Comparison of ENCODE assay signal across 14 cellular contexts in the genomic region with DNA sequence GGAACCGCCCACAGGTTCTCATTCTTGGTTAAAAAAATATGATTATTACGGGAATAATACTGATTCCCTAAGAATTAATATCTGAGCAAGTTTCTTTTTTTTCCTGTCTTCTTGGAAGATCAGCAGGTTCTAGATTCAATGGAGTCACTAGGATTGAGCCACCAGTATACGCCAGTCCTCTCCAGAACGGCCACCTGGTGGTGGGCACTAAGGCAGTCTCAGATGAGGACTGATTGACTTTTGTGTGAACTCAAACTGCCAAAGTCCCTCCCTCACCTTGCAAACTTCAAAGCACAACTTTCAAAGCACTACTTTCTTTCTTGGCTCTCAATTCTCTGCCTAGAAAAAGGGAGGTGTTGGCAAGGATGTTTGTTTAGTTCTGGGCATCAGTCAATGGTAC. TPM values are rescaled to one million over a fixed set of nuclear protein-coding genes. Genes with fewer than 3 reads are reported as not detected.
"Had no signal": no experiment of that assay in that cellular context is flagged by ENCODE, and none has a peak within 500 bp of the region (broad histone marks: within the 10 kb centered on the region; RNA-seq: fewer than 3 reads in every experiment).

No MANE protein-coding gene starts in this region.

- H3K27ac ChIP-seq: pancreas had no signal

- H3K27ac Mint-ChIP-seq: activated CD8-positive, alpha-beta T cell treated with anti-CD3 and anti-CD28 coated beads for 36 hours; activated naive CD4-positive, alpha-beta T cell treated with anti-CD3 and anti-CD28 coated beads, Interleukin-2, amount 50 U/mL, for 72 hours; stimulated activated effector memory CD8-positive, alpha-beta T cell treated with anti-CD3 and anti-CD28 coated beads, Interleukin-12 subunit alpha, Interleukin-12 subunit beta, amount 100 ng/mL, for 72 hours; T-helper 17 cell had no signal

- H3K4me3 ChIP-seq: pancreas had no signal

- H3K36me3 ChIP-seq: pancreas had no signal

- H3K4me3 Mint-ChIP-seq: activated CD8-positive, alpha-beta T cell treated with anti-CD3 and anti-CD28 coated beads for 36 hours; activated T-cell treated with anti-CD3 and anti-CD28 coated beads, Interleukin-2, amount 50 U/mL, for 4 hours; brain; naive B cell; stimulated activated effector memory CD8-positive, alpha-beta T cell treated with anti-CD3 and anti-CD28 coated beads, Interleukin-12 subunit alpha, Interleukin-12 subunit beta, amount 100 ng/mL, for 72 hours; T-helper 17 cell had no signal

- H3K4me1 ChIP-seq: pancreas had no signal

- H3K36me3 Mint-ChIP-seq: activated naive CD4-positive, alpha-beta T cell treated with anti-CD3 and anti-CD28 coated beads, Interleukin-2, amount 50 U/mL, for 72 hours; brain; naive B cell; stimulated activated effector memory CD8-positive, alpha-beta T cell treated with anti-CD3 and anti-CD28 coated beads, Interleukin-12 subunit alpha, Interleukin-12 subunit beta, amount 100 ng/mL, for 72 hours had no signal

- ATAC-seq: activated CD8-positive, alpha-beta T cell treated with anti-CD3 and anti-CD28 coated beads for 36 hours; activated naive CD4-positive, alpha-beta T cell treated with anti-CD3 and anti-CD28 coated beads, Interleukin-2, amount 50 U/mL, for 72 hours; activated T-cell treated with anti-CD3 and anti-CD28 coated beads, Interleukin-2, amount 50 U/mL, for 4 hours; pancreas; stimulated activated effector memory CD8-positive, alpha-beta T cell treated with anti-CD3 and anti-CD28 coated beads, Interleukin-12 subunit alpha, Interleukin-12 subunit beta, amount 100 ng/mL, for 72 hours; T-helper 17 cell had no signal

- DNase-seq: activated CD4-positive, alpha-beta T cell treated with anti-CD3 and anti-CD28 coated beads for 4 hours; activated CD8-positive, alpha-beta T cell treated with anti-CD3 and anti-CD28 coated beads for 36 hours; activated effector memory CD4-positive, alpha-beta T cell treated with Interleukin-2 at 50 U/mL for 16 hours; activated T-cell treated with anti-CD3 and anti-CD28 coated beads, Interleukin-2, amount 50 U/mL, for 4 hours; cerebellar nuclear complex; dermis blood vessel endothelial cell; naive B cell; pancreas; T-helper 17 cell had no signal

- H3K9me3 Mint-ChIP-seq: activated CD8-positive, alpha-beta T cell treated with anti-CD3 and anti-CD28 coated beads for 36 hours; activated naive CD4-positive, alpha-beta T cell treated with anti-CD3 and anti-CD28 coated beads, Interleukin-2, amount 50 U/mL, for 72 hours; activated T-cell treated with anti-CD3 and anti-CD28 coated beads, Interleukin-2, amount 50 U/mL, for 4 hours; brain; naive B cell; stimulated activated effector memory CD8-positive, alpha-beta T cell treated with anti-CD3 and anti-CD28 coated beads, Interleukin-12 subunit alpha, Interleukin-12 subunit beta, amount 100 ng/mL, for 72 hours had no signal

- FAIRE-seq: islet of Langerhans, pancreas had no signal

- H3K27me3 ChIP-seq: pancreas had no signal

- H3K9me3 ChIP-seq: pancreas had no signal

RNA-seq across cellular contexts. Expression of gene ALOX5AP, which starts 33.3 kb away (rescaled TPM):
- total RNA-seq: lung microvascular endothelial cell had no signal
